1 cellular context compared by ENCODE assay signal in genomic region chr7:33447980-33448379, GRCh38.
TF ChIP-seq lines count a peak whose summit lies in the region.

No MANE protein-coding gene starts in this region.

TF ChIP-seq in endothelial cell of umbilical vein, 7 proteins besides CTCF, POLR2A, EP300 and RAD21:
- TF ChIP-seq FOS (IDR thresholded peaks at IDR 0.05; ENCODE audit: borderline replicate concordance, insufficient read depth, low read length): no peak
- TF ChIP-seq MAX (IDR thresholded peaks at IDR 0.05; ENCODE audit: insufficient read depth, insufficient read length): no peak
- TF ChIP-seq POLR2AphosphoS5 (IDR thresholded peaks at IDR 0.05; ENCODE audit: insufficient read depth, low read depth, low read length): no peak
- TF ChIP-seq EZH2 (IDR thresholded peaks at IDR 0.05; ENCODE audit: borderline replicate concordance, low read depth, low read length, severe bottlenecking): no peak
- no peak for TF ChIP-seq JUN (IDR thresholded peaks at IDR 0.05; ENCODE audit: borderline replicate concordance, insufficient read depth, insufficient read length, low read depth)
- no peak for TF ChIP-seq GATA2 (IDR thresholded peaks at IDR 0.05; ENCODE audit: insufficient read depth, insufficient read length, low read depth, low read length)
- TF ChIP-seq MYC (IDR thresholded peaks at IDR 0.05; ENCODE audit: low read depth, low read length): no peak
